In the genomic region with DNA sequence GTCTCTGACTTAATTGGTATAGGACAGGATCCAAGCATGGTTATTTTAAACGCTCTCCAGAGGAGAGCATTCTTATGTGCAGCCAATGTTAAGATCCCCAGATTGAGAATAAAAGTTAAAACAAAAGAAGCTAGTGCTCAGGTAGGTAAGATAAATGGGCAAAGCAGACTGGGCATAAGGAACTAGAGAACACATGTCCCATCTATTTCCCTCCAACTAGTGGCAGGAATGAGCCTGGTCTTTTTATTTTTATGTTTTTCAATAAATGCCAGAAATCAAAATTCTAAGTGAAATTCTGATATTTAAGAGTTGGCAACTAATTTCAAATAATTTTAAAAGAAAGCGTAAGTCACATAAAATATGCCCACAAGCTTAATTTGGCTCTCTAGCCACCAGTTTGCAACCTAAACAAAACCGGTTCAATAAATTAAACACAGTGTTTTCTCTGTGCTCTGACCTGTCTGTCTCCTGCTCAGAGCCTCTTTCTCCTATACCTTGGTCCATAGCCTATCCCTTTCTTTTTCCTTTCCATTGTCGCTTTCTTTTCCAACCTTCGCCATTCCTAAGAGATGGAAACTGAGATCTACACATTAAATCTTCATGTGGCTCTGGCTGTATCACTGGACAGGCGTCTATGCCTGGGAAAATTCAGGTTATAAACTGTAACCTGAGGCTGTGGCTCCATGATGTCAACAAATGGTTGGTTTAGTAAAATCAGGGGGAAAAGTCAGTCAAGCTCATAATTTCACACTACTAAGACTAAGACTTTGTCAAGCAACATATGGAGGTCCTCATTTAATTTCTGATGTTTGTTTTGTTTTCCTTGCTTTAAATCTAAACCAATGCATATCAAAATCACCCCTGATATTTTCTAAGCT, we compare ENCODE assay signal across 11 cellular contexts. TPM values are rescaled to one million over a fixed set of nuclear protein-coding genes. Genes with fewer than 3 reads are reported as not detected.
A peak's percentile ranks its signal among the peaks of the same experiment; 100 is the strongest.
DNase-seq lines count a peak whose midpoint lies in the region; ATAC-seq, FAIRE-seq and TF ChIP-seq lines count a peak whose summit lies in the region.
"Had no signal": no experiment of that assay in that cellular context is flagged by ENCODE, and none has a peak within 500 bp of the region (broad histone marks: within the 10 kb centered on the region; RNA-seq: fewer than 3 reads in every experiment).

No MANE protein-coding gene starts in this region.

- H3K27ac ChIP-seq in H1 (ENCODE audit: low read depth, low read length) (no peak overlapping the region), neural progenitor cell (peak overlapping the region; percentile 31), left lung (no peak overlapping the region)

- H2AK5ac ChIP-seq in H1 (ENCODE audit: low read depth, low read length): no peak overlapping the region

- H2BK120ac ChIP-seq in H1 (replicated peaks; ENCODE audit: low read depth, low read length): no peak overlapping the region

- no peak for TF ChIP-seq RAD21 in H1 (IDR thresholded peaks at IDR 0.05 in 1 of 2, conservative IDR thresholded peaks at IDR 0.05 in 1 of 2; ENCODE audit: low read depth in 2 of 2, low read length in 2 of 2)

- intact Hi-C loops in Caco-2 (cut with micrococcal nuclease; ENCODE audit: unreplicated experiment) (loop anchor here (5.0 kb wide), 2 partner anchors 291 to 324 kb away; no protein-coding TSS in a partner anchor), left lung (cut with DNase I) (no loop called here)

- peaks cover 91 to 100% of the 10 kb centered on the region in 2 experiments for H3K79me2 ChIP-seq in H1 (ENCODE audit: control insufficient read depth in 1 of 2, insufficient read depth in 2 of 2, low read length in 2 of 2)
- H3K79me2 ChIP-seq in neural progenitor cell (ENCODE audit: low read depth): peaks cover 100% of the 10 kb centered on the region

- no peak overlapping the region for H2BK12ac ChIP-seq in H1 (ENCODE audit: low read depth, low read length)

- H3K4ac ChIP-seq in H1 (replicated peaks; ENCODE audit: insufficient read length, low read depth, low read length): no peak overlapping the region

- peaks cover 5% of the 10 kb centered on the region for H3K4me1 Mint-ChIP-seq in Caco-2 (ENCODE audit: low read depth, unreplicated experiment)
- peaks cover 9% of the 10 kb centered on the region for H3K4me1 Mint-ChIP-seq in neural progenitor cell

- TF ChIP-seq POLR2A in H1 (IDR thresholded peaks at IDR 0.05; ENCODE audit: control extremely low read depth in 1 of 2, low read depth in 2 of 2, low read length in 2 of 2): peak in 1 of 2 experiments; percentile 32; a peak in 1 of 3 replicates

- DNase-seq in Caco-2 (no peak), NCI-H526 (lab: John Stamatoyannopoulos, UW) (peak; percentile 49 to 69), H1 (ENCODE audit: low read depth in 1 of 2, low spot score in 2 of 2) (no peak), neural progenitor cell (ENCODE audit: low spot score) (no peak), left lung (no peak), NCI-H1092 (lab: John Stamatoyannopoulos, UW) (no peak)
- DNase-seq: NCI-H1048; stimulated activated CD4-positive, alpha-beta T cell treated with anti-CD3 and anti-CD28 coated beads, Interleukin-2, amount 100 ng/mL, for 24 hours; T-helper 9 cell had no signal

- H2BK20ac ChIP-seq in H1 (ENCODE audit: low read length): no peak overlapping the region

- no peak overlapping the region for H3K23ac ChIP-seq in H1 (ENCODE audit: insufficient read length)

- H3K56ac ChIP-seq in H1 (replicated peaks; ENCODE audit: insufficient read length, low read depth, low read length): no peak overlapping the region

- H3K9ac ChIP-seq in H1 (replicated peaks in 1 of 4; ENCODE audit: extremely low read depth in 1 of 4, low read depth in 3 of 4, low read length in 3 of 4) (no peak overlapping the region), neural progenitor cell (no peak overlapping the region)

- H2AFZ ChIP-seq in H1 (ENCODE audit: low read length) (no peak overlapping the region), neural progenitor cell (replicated peaks) (no peak overlapping the region)

- no peak overlapping the region for H4K8ac ChIP-seq in H1 (ENCODE audit: extremely low read depth, insufficient read depth, low read length)

- H3K79me1 ChIP-seq in H1 (ENCODE audit: low read depth, low read length): no peaks in the 10 kb centered on the region; the same call in 1 of the 2 replicates

- H3K4me2 ChIP-seq in H1 (ENCODE audit: insufficient read depth in 1 of 2, low read depth in 2 of 2, low read length in 2 of 2): peak overlapping the region; percentile 44 to 72; a peak in 3 of 4 replicates
- H3K4me2 ChIP-seq in neural progenitor cell: peak overlapping the region; percentile 99

- H3K27me3 ChIP-seq in Caco-2 (replicated peaks; ENCODE audit: control insufficient read depth, insufficient read depth, low read length): no peaks in the 10 kb centered on the region
- no peaks in the 10 kb centered on the region for H3K27me3 ChIP-seq in H1 (replicated peaks in 1 of 4; ENCODE audit: control insufficient read depth in 3 of 4, extremely low read depth in 1 of 4, insufficient read depth in 3 of 4, low read length in 3 of 4)
- H3K27me3 ChIP-seq in neural progenitor cell: no peaks in the 10 kb centered on the region
- H3K27me3 ChIP-seq in left lung: peaks cover 17 to 26% of the 10 kb centered on the region in 2 donors

- H3K4me3 ChIP-seq in Caco-2 (ENCODE audit: low read depth, low read length): no peak overlapping the region
- peak overlapping the region in 2 of 4 experiments; percentile 0 to 41; a peak in 2 of 8 replicates for H3K4me3 ChIP-seq in H1 (ENCODE audit: extremely low read depth in 1 of 4, insufficient read depth in 2 of 4, low read depth in 3 of 4, low read length in 4 of 4)
- H3K4me3 ChIP-seq in neural progenitor cell: peak overlapping the region; percentile 9
- no peak overlapping the region for H3K4me3 ChIP-seq in left lung

- peaks cover 9% of the 10 kb centered on the region for H3K23me2 ChIP-seq in H1 (ENCODE audit: low read depth, low read length)

- peaks cover 1% of the 10 kb centered on the region for H3F3A ChIP-seq in neural progenitor cell (ENCODE audit: low read depth)

- CTCF ChIA-PET in Caco-2 (lab: Charles Lee): no interaction called here
- CTCF ChIA-PET in H1 (lab: Charles Lee; ENCODE audit: partially characterized antibody): interaction anchor here (1.0 to 2.1 kb wide), 7 partner anchors 9 to 132 kb away, joined by 3 to 10 read pairs (median 5); no protein-coding TSS in a partner anchor

- H3K9me3 Mint-ChIP-seq in Caco-2 (ENCODE audit: unreplicated experiment) (no peaks in the 10 kb centered on the region), neural progenitor cell (peaks cover 5% of the 10 kb centered on the region)

- H3K4me3 Mint-ChIP-seq in Caco-2 (ENCODE audit: unreplicated experiment): peak overlapping the region; percentile 16
- H3K4me3 Mint-ChIP-seq in neural progenitor cell: no peak overlapping the region

- H3K14ac ChIP-seq in H1 (ENCODE audit: insufficient read length): no peak overlapping the region

- no peak overlapping the region for H4K91ac ChIP-seq in H1 (replicated peaks; ENCODE audit: insufficient read length, low read length)

- no peak overlapping the region for H2BK15ac ChIP-seq in H1 (ENCODE audit: low read length)

- TF ChIP-seq CTCF in Caco-2 (IDR thresholded peaks at IDR 0.05; ENCODE audit: insufficient read depth in 1 of 2, low read depth in 1 of 2, low read length in 1 of 2, severe bottlenecking in 1 of 2, unreplicated experiment in 1 of 2): peak; percentile 24 to 41
- TF ChIP-seq CTCF in H1 (IDR thresholded peaks at IDR 0.05; ENCODE audit: control extremely low read depth in 1 of 3, insufficient read depth in 1 of 3, low read depth in 1 of 3, low read length in 3 of 3): peak in 1 of 3 experiments; percentile 29; a peak in 2 of 4 replicates
- peak; percentile 57 for TF ChIP-seq CTCF in neural progenitor cell (IDR thresholded peaks at IDR 0.05)
- no peak for TF ChIP-seq CTCF in left lung (IDR thresholded peaks at IDR 0.05)

- H2BK5ac ChIP-seq in H1 (ENCODE audit: low read depth, low read length): no peak overlapping the region

- H3K27me3 Mint-ChIP-seq in Caco-2 (ENCODE audit: insufficient read depth, unreplicated experiment) (no peaks in the 10 kb centered on the region), neural progenitor cell (ENCODE audit: insufficient read depth, low read depth) (peaks cover 3% of the 10 kb centered on the region)

- H3K4me1 ChIP-seq in Caco-2 (peaks cover 79% of the 10 kb centered on the region), H1 (replicated peaks in 1 of 4; ENCODE audit: control insufficient read depth in 3 of 4, insufficient read depth in 4 of 4, low read length in 3 of 4) (peaks cover 16 to 37% (median 29%) of the 10 kb centered on the region in 4 experiments), neural progenitor cell (peaks cover 67% of the 10 kb centered on the region), left lung (peaks cover 13 to 57% of the 10 kb centered on the region in 2 donors)

- no peak for TF ChIP-seq EP300 in H1 (IDR thresholded peaks at IDR 0.05; ENCODE audit: borderline replicate concordance in 1 of 2, low read depth in 2 of 2, low read length in 2 of 2)

- H3K18ac ChIP-seq in H1 (ENCODE audit: extremely low read depth, low read length): no peak overlapping the region

- POLR2A ChIA-PET in Caco-2 (lab: Charles Lee) (no interaction called here), H1 (lab: Charles Lee; ENCODE audit: partially characterized antibody) (interaction anchor here (0.6 to 11.4 kb wide), 12 partner anchors 6 to 108 kb away, joined by 3 to 198 read pairs (median 3); a partner anchor contains a TSS)

- 64% methylated on average over 6 of the region's 6 CpGs; no CpG with 5 or more reads in 1 of the 2 experiments for WGBS in H1 (ENCODE audit: extremely low coverage in 1 of 2, insufficient coverage in 1 of 2, insufficient read length in 1 of 2, insufficient replicate concordance in 2 of 2, low coverage in 1 of 2, low lambda C conversion rate in 2 of 2, missing lambda C conversion rate in 1 of 2), 2 experiments

- H3K36me3 Mint-ChIP-seq in Caco-2 (ENCODE audit: insufficient read depth, unreplicated experiment): no peaks in the 10 kb centered on the region
- peaks cover 13% of the 10 kb centered on the region for H3K36me3 Mint-ChIP-seq in neural progenitor cell

- no peaks in the 10 kb centered on the region for H3K9me3 ChIP-seq in Caco-2
- no peaks in the 10 kb centered on the region for H3K9me3 ChIP-seq in H1 (ENCODE audit: insufficient read depth in 2 of 2, low read depth in 1 of 2, low read length in 1 of 2)
- H3K9me3 ChIP-seq in neural progenitor cell (ENCODE audit: low read depth): no peaks in the 10 kb centered on the region
- no peaks in the 10 kb centered on the region for H3K9me3 ChIP-seq in left lung

- no peak overlapping the region for H4K5ac ChIP-seq in H1 (ENCODE audit: insufficient read length, low read depth, low read length)

- FAIRE-seq in H1 (lab: Jason Lieb, UNC): no peak

- H3K27ac Mint-ChIP-seq in Caco-2 (ENCODE audit: unreplicated experiment) (peak overlapping the region; percentile 16), neural progenitor cell (no peak overlapping the region)

- no TSS peak for BruUV-seq in Caco-2 (replicated peaks; lab: Mats Ljungman, UMichigan)

- ATAC-seq in GM19035 (IDR thresholded peaks at IDR 0.05; ENCODE audit: unreplicated experiment) (no peak), left lung (no peak), GM21528 (IDR thresholded peaks at IDR 0.05; ENCODE audit: low FRiP score, unreplicated experiment) (no peak)

- H4K20me1 ChIP-seq in H1 (replicated peaks in 1 of 2; ENCODE audit: control insufficient read depth in 1 of 2, insufficient read depth in 2 of 2, low read length in 2 of 2) (peaks cover 30 to 43% of the 10 kb centered on the region in 2 experiments), neural progenitor cell (ENCODE audit: low read depth) (peaks cover 71% of the 10 kb centered on the region)

- H3K36me3 ChIP-seq in Caco-2 (ENCODE audit: control insufficient read depth, insufficient read depth, low read length) (no peaks in the 10 kb centered on the region), H1 (ENCODE audit: control insufficient read depth in 2 of 4, insufficient read depth in 4 of 4, low read length in 3 of 4) (no peaks in the 10 kb centered on the region; a peak in 1 of 8 replicates), neural progenitor cell (no peaks in the 10 kb centered on the region), left lung (no peaks in the 10 kb centered on the region)

RNA-seq across cellular contexts. Expression of a gene that starts 5.5 kb away (rescaled TPM):
- 245 and 259 TPM in 2 replicates for total RNA-seq in Caco-2 (2022)
- 242 and 253 TPM in 2 replicates for total RNA-seq in H1 (2021; fragmentation: NEBNext Ultra II Directional; extraction: Animal tissue kit (Norgen Biotek cat#: 25700))
- polyA plus RNA-seq in H1 (2011; rRNA removed): 65.6 and 83.4 TPM in 2 replicates
- 78.0 TPM for polyA plus RNA-seq in H1 (2011; cell fraction: cytosol; rRNA removed)
- polyA plus RNA-seq in H1 (2011; cell fraction: nucleus; rRNA removed): 109 TPM
- 72.0 to 136 TPM (median 103 TPM) in 4 replicates for polyA plus RNA-seq in H1 (2012, experiment 1 of 2)
- 7.5 TPM for polyA plus RNA-seq in H1 (2012, experiment 2 of 2)
- 195 TPM for polyA plus RNA-seq in H1 (2013, experiment 1 of 2)
- 193 TPM for polyA plus RNA-seq in H1 (2013, experiment 2 of 2)
- 311 and 415 TPM in 2 replicates for polyA minus RNA-seq in H1 (2011; rRNA and poly(A)+ RNA removed)
- polyA minus RNA-seq in H1 (2011; cell fraction: cytosol; rRNA and poly(A)+ RNA removed): 153 TPM
- 416 TPM for polyA minus RNA-seq in H1 (2011; cell fraction: nucleus; rRNA and poly(A)+ RNA removed)
- 103 and 142 TPM in 2 replicates for total RNA-seq in neural progenitor cell (ENCODE audit: low replicate concordance)
- 10 to 100 TPM; 58.7 to 67.5 TPM for total RNA-seq in left lung

Comparison
In these comparisons a context has a peak if more than half of its experiments do, and no peak if none do; other contexts are left out.
1. DNase-seq: peak in NCI-H526 (2 of 2); none in Caco-2 (0 of 2), H1 (0 of 2), neural progenitor cell (single experiment), left lung (0 of 2) and NCI-H1092 (single experiment).
2. CTCF ChIP-seq: peak in Caco-2 (2 of 2) and neural progenitor cell (single experiment); none in left lung (0 of 2).